9 cellular contexts compared by ENCODE assay signal in the genomic region with DNA sequence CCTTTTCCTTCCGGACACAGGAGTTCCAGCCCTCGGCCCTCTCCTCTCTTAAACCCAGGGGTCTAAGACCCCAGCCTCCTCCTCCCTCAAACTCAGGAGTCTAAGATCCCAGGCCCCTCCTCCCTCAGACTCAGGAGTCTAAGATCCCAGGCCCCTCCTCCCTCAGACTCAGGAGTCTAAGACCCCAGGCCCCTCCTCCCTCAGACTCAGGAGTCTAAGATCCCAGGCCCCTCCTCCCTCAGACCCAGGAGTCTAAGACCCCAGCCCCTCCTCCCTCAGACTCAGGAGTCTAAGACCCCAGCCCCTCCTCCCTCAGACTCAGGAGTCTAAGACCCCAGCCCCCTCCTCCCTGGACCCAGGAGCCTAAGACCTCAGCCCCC. TPM values are rescaled to one million over a fixed set of nuclear protein-coding genes. Genes with fewer than 3 reads are reported as not detected.
DNase-seq lines count a peak whose midpoint lies in the region; TF ChIP-seq lines count a peak whose summit lies in the region.
"Not testable (repeated sequence)": the region's sequence is repeated elsewhere in the genome, so short reads cannot be mapped to it uniquely, and the experiment has no call there.
"Had no signal": no experiment of that assay in that cellular context is flagged by ENCODE, and none has a peak within 500 bp of the region (broad histone marks: within the 10 kb centered on the region; RNA-seq: fewer than 3 reads in every experiment).

No MANE protein-coding gene starts in this region.

- H4K8ac ChIP-seq in mesendoderm (ENCODE audit: low read depth, low read length): not testable (repeated sequence)

- H4K5ac ChIP-seq in mesendoderm (ENCODE audit: low read length): not testable (repeated sequence)

- H2BK120ac ChIP-seq in mesendoderm (ENCODE audit: low read depth, low read length): not testable (repeated sequence)

- not testable (repeated sequence) for DNase-seq in hepatocyte (ENCODE audit: low spot score); osteoblast (ENCODE audit: insufficient read length, low spot score, missing footprints)
- DNase-seq in mesendoderm (peak; percentile 37), substantia nigra (lab: John Stamatoyannopoulos, UW) (peak in 5 of 49 donors; percentile 39 to 70 (median 43))

- peak overlapping the region; percentile 79 for H3K27ac ChIP-seq in BLaER1
- H3K27ac ChIP-seq in HUES6 (ENCODE audit: low read depth, low read length); mesendoderm (ENCODE audit: low read depth, low read length); osteoblast (ENCODE audit: low read depth, low read length): not testable (repeated sequence)
- peak overlapping the region; percentile 99 for H3K27ac ChIP-seq in angular gyrus (ENCODE audit: low read depth, low read length)
- peak overlapping the region; percentile 80 for H3K27ac ChIP-seq in ectodermal cell (ENCODE audit: insufficient read depth, low read depth, low read length, poor library complexity, severe bottlenecking)
- H3K27ac ChIP-seq in hepatocyte: peak overlapping the region; percentile 70
- H3K27ac ChIP-seq in substantia nigra (ENCODE audit: low read depth, low read length, poor library complexity, severe bottlenecking): peak overlapping the region; percentile 99

- not testable (repeated sequence) for H3K9me2 ChIP-seq in hepatocyte (replicated peaks; ENCODE audit: insufficient read depth)

- not testable (repeated sequence) for H3K79me2 ChIP-seq in hepatocyte; mesendoderm (ENCODE audit: control insufficient read depth, insufficient read depth, low read length); osteoblast (ENCODE audit: insufficient read depth, low read length)

- peak overlapping the region; percentile 49 for H3K56ac ChIP-seq in mesendoderm (ENCODE audit: low read length)

- H3K79me1 ChIP-seq in mesendoderm (ENCODE audit: low read length): not testable (repeated sequence)

- H2AK5ac ChIP-seq in mesendoderm (ENCODE audit: low read length): not testable (repeated sequence)

- H3K4me2 ChIP-seq in BLaER1: peak overlapping the region; percentile 74
- H3K4me2 ChIP-seq in hepatocyte: peak overlapping the region; percentile 78
- H3K4me2 ChIP-seq in mesendoderm (ENCODE audit: low read length): peak overlapping the region; percentile 71
- peak overlapping the region; percentile 49 for H3K4me2 ChIP-seq in osteoblast (ENCODE audit: insufficient read depth, low read length)

- H3K9ac ChIP-seq in BLaER1 (peak overlapping the region; percentile 70), HUES6 (ENCODE audit: low read length) (peak overlapping the region; percentile 79), mesendoderm (ENCODE audit: low read length) (peak overlapping the region; percentile 12)

- not testable (repeated sequence) for H4K20me1 ChIP-seq in BLaER1; hepatocyte (ENCODE audit: insufficient read depth, poor library complexity, severe bottlenecking); osteoblast (ENCODE audit: insufficient read depth, low read length)

- not testable (repeated sequence) for H2BK15ac ChIP-seq in mesendoderm (replicated peaks; ENCODE audit: low read depth)

- not testable (repeated sequence) for H2BK5ac ChIP-seq in mesendoderm (ENCODE audit: low read length)

- not testable (repeated sequence) for H3K36me3 ChIP-seq in BLaER1; HUES6 (ENCODE audit: control insufficient read depth, insufficient read depth, low read length); ectodermal cell (ENCODE audit: control insufficient read depth, insufficient read depth, low read length); hepatocyte (replicated peaks; ENCODE audit: insufficient read depth, low read depth); mesendoderm (ENCODE audit: control insufficient read depth, insufficient read depth, low read length); osteoblast (ENCODE audit: insufficient read depth, low read length)

- peak overlapping the region; percentile 73 for H2AFZ ChIP-seq in hepatocyte
- H2AFZ ChIP-seq in osteoblast (ENCODE audit: low read length): peak overlapping the region; percentile 83

- not testable (repeated sequence) for H3K27me3 ChIP-seq in BLaER1; hepatocyte; mesendoderm (ENCODE audit: insufficient read depth, low read length, poor library complexity)
- H3K27me3 ChIP-seq in HUES6 (ENCODE audit: control insufficient read depth, insufficient read depth, low read length): peaks cover 53% of the 10 kb centered on the region
- H3K27me3 ChIP-seq in ectodermal cell (ENCODE audit: control insufficient read depth, insufficient read depth, low read length, poor library complexity, severe bottlenecking): peaks cover 27% of the 10 kb centered on the region
- H3K27me3 ChIP-seq in osteoblast (ENCODE audit: insufficient read depth, low read length): peaks cover 28% of the 10 kb centered on the region

- H3K4me1 ChIP-seq in BLaER1 (peaks cover 58% of the 10 kb centered on the region), HUES6 (ENCODE audit: control insufficient read depth, insufficient read depth, low read length) (peaks cover 22% of the 10 kb centered on the region), ectodermal cell (ENCODE audit: control insufficient read depth, insufficient read depth, low read length) (peaks cover 23% of the 10 kb centered on the region), hepatocyte (ENCODE audit: insufficient read depth) (peaks cover 25% of the 10 kb centered on the region), osteoblast (ENCODE audit: insufficient read depth, low read length) (peaks cover 24% of the 10 kb centered on the region)
- H3K4me1 ChIP-seq in mesendoderm (ENCODE audit: control insufficient read depth, low read depth, low read length): not testable (repeated sequence)

- WGBS in ectodermal cell, 2 experiments: 2% methylated on average over 2 of the region's 2 CpGs
- 8% methylated on average over 2 of the region's 2 CpGs for WGBS in hepatocyte (ENCODE audit: low lambda C conversion rate, missing lambda C conversion rate)
- WGBS in mesendoderm (ENCODE audit: extremely low coverage, insufficient coverage, low lambda C conversion rate): no CpG with 5 or more reads among the region's 2 CpGs

- TF ChIP-seq CTCF in hepatocyte (IDR thresholded peaks at IDR 0.05; ENCODE audit: poor library complexity); osteoblast (IDR thresholded peaks at IDR 0.05; ENCODE audit: extremely low read depth, low read depth, low read length): not testable (repeated sequence)

- peak overlapping the region; percentile 38; the same call in 1 of the 2 replicates for H3K4me3 ChIP-seq in BLaER1
- H3K4me3 ChIP-seq in HUES6 (ENCODE audit: low read depth, low read length): peak overlapping the region; percentile 68
- peak overlapping the region; percentile 21 for H3K4me3 ChIP-seq in ectodermal cell (ENCODE audit: insufficient read depth, low read depth, low read length)
- peak overlapping the region; percentile 30 for H3K4me3 ChIP-seq in hepatocyte
- H3K4me3 ChIP-seq in mesendoderm (ENCODE audit: low read length); osteoblast (ENCODE audit: insufficient read depth, low read length): not testable (repeated sequence)

- not testable (repeated sequence) for H3K9me3 ChIP-seq in BLaER1; HUES6 (ENCODE audit: control insufficient read depth, insufficient read depth, low read depth, low read length); ectodermal cell (ENCODE audit: control insufficient read depth, low read length); hepatocyte (ENCODE audit: low read depth); osteoblast (ENCODE audit: low read depth, low read length)

- not testable (repeated sequence) for H3K23ac ChIP-seq in mesendoderm (ENCODE audit: low read length)

- H3K18ac ChIP-seq in mesendoderm (ENCODE audit: low read length): peak overlapping the region; percentile 5

- H3K4ac ChIP-seq in mesendoderm (ENCODE audit: low read depth, low read length): not testable (repeated sequence)

RNA-seq across cellular contexts. Expression of a gene that starts 4.1 kb away (rescaled TPM):
- 36.9 TPM for polyA plus RNA-seq in ectodermal cell (2013, experiment 1 of 4)
- 44.0 TPM for polyA plus RNA-seq in ectodermal cell (2013, experiment 2 of 4)
- 32.5 TPM for polyA plus RNA-seq in ectodermal cell (2013, experiment 3 of 4)
- polyA plus RNA-seq in ectodermal cell (2013, experiment 4 of 4): 34.5 TPM
- total RNA-seq in hepatocyte (22.7 and 24.4 TPM in 2 replicates), osteoblast (1.2 and 1.4 TPM in 2 replicates)
- 16.6 and 17.1 TPM in 2 replicates for polyA plus RNA-seq in hepatocyte
- 9.1 TPM for polyA plus RNA-seq in mesendoderm (2013, experiment 1 of 2)
- polyA plus RNA-seq in mesendoderm (2013, experiment 2 of 2): 9.5 TPM
- total RNA-seq: SJSA1 had no signal

RNA-seq across cellular contexts. Expression of a gene that starts 16.1 kb away (rescaled TPM):
- 58.6 TPM for polyA plus RNA-seq in ectodermal cell (2013, experiment 1 of 4)
- 49.4 TPM for polyA plus RNA-seq in ectodermal cell (2013, experiment 2 of 4)
- 52.6 TPM for polyA plus RNA-seq in ectodermal cell (2013, experiment 3 of 4)
- polyA plus RNA-seq in ectodermal cell (2013, experiment 4 of 4): 53.1 TPM
- total RNA-seq in hepatocyte (35.9 and 40.2 TPM in 2 replicates), osteoblast (31.5 and 37.3 TPM in 2 replicates)
- polyA plus RNA-seq in hepatocyte: 73.9 and 74.9 TPM in 2 replicates
- polyA plus RNA-seq in mesendoderm (2013, experiment 1 of 2): 8.1 TPM
- polyA plus RNA-seq in mesendoderm (2013, experiment 2 of 2): 8.6 TPM

RNA-seq across cellular contexts. Expression of a gene that starts 23.7 kb away (rescaled TPM):
- polyA plus RNA-seq in ectodermal cell (2013, experiment 1 of 4): 0.41 TPM
- polyA plus RNA-seq in ectodermal cell (2013, experiment 2 of 4): 0.25 TPM
- polyA plus RNA-seq in ectodermal cell (2013, experiment 3 of 4): 0.21 TPM
- 0.20 TPM for polyA plus RNA-seq in ectodermal cell (2013, experiment 4 of 4)
- 0.27 TPM in 1 of 2 replicates, not detected in the other for total RNA-seq in hepatocyte
- polyA plus RNA-seq in hepatocyte: 0.24 and 0.79 TPM in 2 replicates
- 0.08 TPM for polyA plus RNA-seq in mesendoderm (2013, experiment 1 of 2)
- 0.08 TPM for polyA plus RNA-seq in mesendoderm (2013, experiment 2 of 2)
- under 0.01 TPM in 1 of 2 replicates, not detected in the other for total RNA-seq in osteoblast
- total RNA-seq: SJSA1 had no signal

RNA-seq across cellular contexts. Expression of a gene that starts 34.4 kb away (rescaled TPM):
- polyA plus RNA-seq in ectodermal cell (2013, experiment 1 of 4): 30.7 TPM
- polyA plus RNA-seq in ectodermal cell (2013, experiment 2 of 4): 30.7 TPM
- polyA plus RNA-seq in ectodermal cell (2013, experiment 3 of 4): 24.6 TPM
- 28.9 TPM for polyA plus RNA-seq in ectodermal cell (2013, experiment 4 of 4)
- total RNA-seq in hepatocyte (25.0 and 28.0 TPM in 2 replicates), osteoblast (52.5 and 62.2 TPM in 2 replicates)
- 57.8 and 65.1 TPM in 2 replicates for polyA plus RNA-seq in hepatocyte
- 11.2 TPM for polyA plus RNA-seq in mesendoderm (2013, experiment 1 of 2)
- 10.8 TPM for polyA plus RNA-seq in mesendoderm (2013, experiment 2 of 2)

RNA-seq across cellular contexts. Expression of a gene that starts 39.2 kb away (rescaled TPM):
- polyA plus RNA-seq in ectodermal cell (2013, experiment 1 of 4): 11.6 TPM
- polyA plus RNA-seq in ectodermal cell (2013, experiment 2 of 4): 11.6 TPM
- polyA plus RNA-seq in ectodermal cell (2013, experiment 3 of 4): 10.6 TPM
- polyA plus RNA-seq in ectodermal cell (2013, experiment 4 of 4): 11.6 TPM
- total RNA-seq in hepatocyte (12.8 and 16.2 TPM in 2 replicates), osteoblast (7.4 and 9.4 TPM in 2 replicates)
- 16.1 and 18.1 TPM in 2 replicates for polyA plus RNA-seq in hepatocyte
- 19.7 TPM for polyA plus RNA-seq in mesendoderm (2013, experiment 1 of 2)
- polyA plus RNA-seq in mesendoderm (2013, experiment 2 of 2): 20.0 TPM

Comparison
In these comparisons a context has a peak if more than half of its experiments do, and no peak if none do; other contexts are left out.
1. H3K9ac ChIP-seq: peak in every context shown above with its lines; median percentile 79 in HUES6; 70 in BLaER1; 12 in mesendoderm.